ENCODE assay signal across 16 cellular contexts in genomic region chr18:47881042-47881441, GRCh38. TPM values are rescaled to one million over a fixed set of nuclear protein-coding genes. Genes with fewer than 3 reads are reported as not detected.
DNase-seq lines count a peak whose midpoint lies in the region; ATAC-seq and TF ChIP-seq lines count a peak whose summit lies in the region.
"Had no signal": no experiment of that assay in that cellular context is flagged by ENCODE, and none has a peak within 500 bp of the region (broad histone marks: within the 10 kb centered on the region; RNA-seq: fewer than 3 reads in every experiment).

No MANE protein-coding gene starts in this region.

- H3K36me3 ChIP-seq in PC-3 (ENCODE audit: low read depth, low read length): no peaks in the 10 kb centered on the region
- H3K36me3 ChIP-seq in tibial nerve: peaks cover 0 to 25% (median 0%) of the 10 kb centered on the region in 3 donors
- H3K36me3 ChIP-seq in mesenchymal stem cell (ENCODE audit: control insufficient read depth in 1 of 2, insufficient read depth in 2 of 2, low read depth in 1 of 2, low read length in 2 of 2): peaks cover 0 to 36% of the 10 kb centered on the region in 2 experiments

- H4K8ac ChIP-seq in mesenchymal stem cell (ENCODE audit: low read length): no peak overlapping the region

- H3K4me1 ChIP-seq in PC-3 (ENCODE audit: insufficient read depth, low read length) (peaks cover 37% of the 10 kb centered on the region), foreskin keratinocyte (peaks cover 7% of the 10 kb centered on the region), tibial nerve (peaks cover 0 to 10% (median 0%) of the 10 kb centered on the region in 4 donors), mesenchymal stem cell (ENCODE audit: control insufficient read depth, insufficient read depth, low read depth, low read length) (peaks cover 10% of the 10 kb centered on the region)
- H3K4me1 ChIP-seq: BLaER1 treated with 17β-estradiol and CSF1 and Interleukin-3, amounts not matched to agents 10 nM and 100 nM had no signal

- H2BK15ac ChIP-seq in mesenchymal stem cell (ENCODE audit: low read depth, poor library complexity, severe bottlenecking): no peak overlapping the region

- CTCF ChIA-PET in PC-3 (lab: Charles Lee): no interaction called here

- no peak overlapping the region for H2BK12ac ChIP-seq in mesenchymal stem cell (ENCODE audit: low read length in 2 of 2)

- POLR2A ChIA-PET in PC-3 (lab: Charles Lee; ENCODE audit: unreplicated experiment): no interaction called here

- in situ Hi-C loops in GM13977 (cut with MboI; ENCODE audit: low pct_unique_long_range_greater_than_20kb, low sequenced_read_pairs, unreplicated experiment): no loop called here

- H3K9me2 ChIP-seq in PC-3 (replicated peaks; ENCODE audit: low read length): no peaks in the 10 kb centered on the region

- TF ChIP-seq CTCF in PC-3 (conservative IDR thresholded peaks at IDR 0.05; ENCODE audit: low read depth, low read length) (no peak), foreskin keratinocyte (conservative IDR thresholded peaks at IDR 0.05) (no peak), tibial nerve (IDR thresholded peaks at IDR 0.05) (no peak), GM13977 (IDR thresholded peaks at IDR 0.05; ENCODE audit: extremely low read depth, insufficient read depth, missing control alignments) (no peak)

- no peak overlapping the region for H2BK5ac ChIP-seq in mesenchymal stem cell (ENCODE audit: low read depth, low read length, poor library complexity, severe bottlenecking)

- no peak overlapping the region for H2BK120ac ChIP-seq in mesenchymal stem cell (ENCODE audit: low read depth, low read length)

- no peak for ATAC-seq in activated T-cell treated with anti-CD3 and anti-CD28 coated beads, Interleukin-2, amount 50 U/mL, for 72 hours (replicated peaks in 1 of 2)
- ATAC-seq in PC-3 (no peak), foreskin keratinocyte (no peak)
- no peak for ATAC-seq in stimulated activated naive B cell treated with anti-CD40 and anti-IgM and Interleukin-4, amounts not matched to agents 10 μg/mL and 1 μg/mL and 100 μg/mL, for 72 hours (replicated peaks)

- no peak overlapping the region for H3K4me3 Mint-ChIP-seq in activated T-cell treated with anti-CD3 and anti-CD28 coated beads, Interleukin-2, amount 50 U/mL, for 72 hours
- no peak overlapping the region for H3K4me3 Mint-ChIP-seq in stimulated activated naive B cell treated with anti-CD40 and anti-IgM and Interleukin-4, amounts not matched to agents 10 μg/mL and 1 μg/mL and 100 μg/mL, for 72 hours

- peaks cover 9 to 37% of the 10 kb centered on the region in 2 donors for H3K36me3 Mint-ChIP-seq in activated T-cell treated with anti-CD3 and anti-CD28 coated beads, Interleukin-2, amount 50 U/mL, for 72 hours (ENCODE audit: insufficient read depth in 2 of 2)
- peaks cover 36 to 53% of the 10 kb centered on the region in 2 donors for H3K36me3 Mint-ChIP-seq in stimulated activated naive B cell treated with anti-CD40 and anti-IgM and Interleukin-4, amounts not matched to agents 10 μg/mL and 1 μg/mL and 100 μg/mL, for 72 hours

- H3K79me2 ChIP-seq in PC-3 (ENCODE audit: low read length): 0 out of 2 replicates have a peak, but pooled peaks cover 6% of the 10 kb centered on the region

- TF ChIP-seq EP300 in tibial nerve (IDR thresholded peaks at IDR 0.05): no peak

- H3K14ac ChIP-seq in mesenchymal stem cell (ENCODE audit: low read length in 2 of 2): no peak overlapping the region

- TF ChIP-seq POLR2A in tibial nerve (IDR thresholded peaks at IDR 0.05): no peak

- intact Hi-C loops in PC-3 (cut with micrococcal nuclease): loop anchor here (5.0 kb wide), 1 partner anchor 36 kb away; no protein-coding TSS in a partner anchor

- no peaks in the 10 kb centered on the region for H3K27me3 ChIP-seq in PC-3 (ENCODE audit: low read length)
- no peaks in the 10 kb centered on the region for H3K27me3 ChIP-seq in foreskin keratinocyte
- no peaks in the 10 kb centered on the region for H3K27me3 ChIP-seq in tibial nerve
- H3K27me3 ChIP-seq in mesenchymal stem cell (ENCODE audit: control insufficient read depth in 1 of 2, insufficient read depth in 1 of 2, low read length in 2 of 2): no peaks in the 10 kb centered on the region
- H3K27me3 ChIP-seq: BLaER1 treated with 17β-estradiol and CSF1 and Interleukin-3, amounts not matched to agents 10 nM and 100 nM had no signal

- no peak overlapping the region for H3K4me2 ChIP-seq in PC-3 (ENCODE audit: low read length)
- no peak overlapping the region for H3K4me2 ChIP-seq in mesenchymal stem cell (ENCODE audit: low read length, poor library complexity, severe bottlenecking)
- H3K4me2 ChIP-seq: BLaER1 treated with 17β-estradiol and CSF1 and Interleukin-3, amounts not matched to agents 10 nM and 100 nM had no signal

- no peaks in the 10 kb centered on the region for H3F3A ChIP-seq in PC-3 (ENCODE audit: low read length, unreplicated experiment)

- H2AK5ac ChIP-seq in mesenchymal stem cell (ENCODE audit: low read length, severe bottlenecking): no peak overlapping the region

- H3K9ac ChIP-seq in PC-3 (ENCODE audit: low read length) (peak overlapping the region; percentile 59), mesenchymal stem cell (ENCODE audit: low read length) (no peak overlapping the region)
- H3K9ac ChIP-seq: BLaER1 treated with 17β-estradiol and CSF1 and Interleukin-3, amounts not matched to agents 10 nM and 100 nM had no signal

- no peaks in the 10 kb centered on the region for H3K9me3 Mint-ChIP-seq in activated T-cell treated with anti-CD3 and anti-CD28 coated beads, Interleukin-2, amount 50 U/mL, for 72 hours
- no peaks in the 10 kb centered on the region for H3K9me3 Mint-ChIP-seq in stimulated activated naive B cell treated with anti-CD40 and anti-IgM and Interleukin-4, amounts not matched to agents 10 μg/mL and 1 μg/mL and 100 μg/mL, for 72 hours
- H3K9me3 Mint-ChIP-seq: CD8-positive, alpha-beta memory T cell had no signal

- WGBS in tibial nerve, 2 donors: 76 to 96% methylated on average over 3 of the region's 3 CpGs
- 100% methylated on average over 2 of the region's 3 CpGs for WGBS in mesenchymal stem cell

- no peak overlapping the region for H2AFZ ChIP-seq in PC-3 (ENCODE audit: low read length)
- no peak overlapping the region for H2AFZ ChIP-seq in mesenchymal stem cell (ENCODE audit: low read depth, low read length)

- no peaks in the 10 kb centered on the region for H4K20me1 ChIP-seq in PC-3 (ENCODE audit: low read length)

- no peaks in the 10 kb centered on the region for H3K9me3 ChIP-seq in PC-3 (ENCODE audit: low read length)
- H3K9me3 ChIP-seq in tibial nerve: no peaks in the 10 kb centered on the region
- no peaks in the 10 kb centered on the region for H3K9me3 ChIP-seq in mesenchymal stem cell (ENCODE audit: control insufficient read depth, low read length)

- H3K79me1 ChIP-seq in mesenchymal stem cell (replicated peaks; ENCODE audit: low read length, poor library complexity, severe bottlenecking): peaks cover 13% of the 10 kb centered on the region

- H3K27ac Mint-ChIP-seq in activated T-cell treated with anti-CD3 and anti-CD28 coated beads, Interleukin-2, amount 50 U/mL, for 72 hours: peak overlapping the region; percentile 24
- H3K27ac Mint-ChIP-seq in stimulated activated naive B cell treated with anti-CD40 and anti-IgM and Interleukin-4, amounts not matched to agents 10 μg/mL and 1 μg/mL and 100 μg/mL, for 72 hours: peak overlapping the region; percentile 44

- DNase-seq in activated T-cell treated with anti-CD3 and anti-CD28 coated beads, Interleukin-2, amount 50 U/mL, for 72 hours: no peak
- no peak for DNase-seq in activated T-cell treated with anti-CD3 and anti-CD28 coated beads, Interleukin-2, amount 50 U/mL, for 48 hours
- DNase-seq in PC-3 (no peak), foreskin keratinocyte (no peak), tibial nerve (ENCODE audit: low spot score in 2 of 2) (no peak), mesenchymal stem cell (no peak), GM13977 (ENCODE audit: low spot score) (no peak)
- DNase-seq in stimulated activated naive B cell treated with anti-CD40 and anti-IgM and Interleukin-4, amounts not matched to agents 10 μg/mL and 1 μg/mL and 100 μg/mL, for 72 hours: no peak
- DNase-seq: CD8-positive, alpha-beta memory T cell; GDM1; NCI-H1048; NCI-H1436 treated with DMSO at 0.1 percent for 48 hours; NCI-H2029 treated with DMSO at 0.1 percent for 48 hours; NCI-H2171 treated with DMSO at 0.1 percent for 48 hours; NCI-H446 treated with DMSO at 0.1 percent for 48 hours had no signal

- H3K27me3 Mint-ChIP-seq in activated T-cell treated with anti-CD3 and anti-CD28 coated beads, Interleukin-2, amount 50 U/mL, for 72 hours (ENCODE audit: low read depth): no peaks in the 10 kb centered on the region
- no peaks in the 10 kb centered on the region for H3K27me3 Mint-ChIP-seq in stimulated activated naive B cell treated with anti-CD40 and anti-IgM and Interleukin-4, amounts not matched to agents 10 μg/mL and 1 μg/mL and 100 μg/mL, for 72 hours
- H3K27me3 Mint-ChIP-seq: CD8-positive, alpha-beta memory T cell had no signal

- no peak overlapping the region for H3K18ac ChIP-seq in mesenchymal stem cell (ENCODE audit: low read depth in 1 of 2, low read length in 2 of 2)

- no peak overlapping the region for H3K4ac ChIP-seq in mesenchymal stem cell (ENCODE audit: low read depth in 1 of 2, low read length in 2 of 2)

- H3K27ac ChIP-seq in PC-3 (ENCODE audit: low read length): peak overlapping the region; percentile 89
- H3K27ac ChIP-seq in foreskin keratinocyte: peak overlapping the region; percentile 25
- H3K27ac ChIP-seq in tibial nerve: no peak overlapping the region
- H3K27ac ChIP-seq in mesenchymal stem cell (ENCODE audit: low read length, poor library complexity, severe bottlenecking): no peak overlapping the region
- H3K27ac ChIP-seq: BLaER1 treated with 17β-estradiol and CSF1 and Interleukin-3, amounts not matched to agents 10 nM and 100 nM had no signal

- no peak overlapping the region for H3K4me3 ChIP-seq in PC-3 (ENCODE audit: low read length)
- H3K4me3 ChIP-seq in tibial nerve: no peak overlapping the region
- no peak overlapping the region for H3K4me3 ChIP-seq in mesenchymal stem cell (ENCODE audit: insufficient read depth in 1 of 2, low read depth in 1 of 2, low read length in 2 of 2)
- H3K4me3 ChIP-seq: BLaER1 treated with 17β-estradiol and CSF1 and Interleukin-3, amounts not matched to agents 10 nM and 100 nM had no signal

- no peak overlapping the region for H4K91ac ChIP-seq in mesenchymal stem cell (ENCODE audit: low read length)

- H3K23ac ChIP-seq in mesenchymal stem cell (ENCODE audit: low read length in 2 of 2): no peak overlapping the region

- BruUV-seq in PC-3 (replicated peaks; lab: Mats Ljungman, UMichigan): TSS peak; percentile 55

- H3K4me1 Mint-ChIP-seq in activated T-cell treated with anti-CD3 and anti-CD28 coated beads, Interleukin-2, amount 50 U/mL, for 72 hours (ENCODE audit: low read depth): peaks cover 41% of the 10 kb centered on the region
- peaks cover 9 to 14% of the 10 kb centered on the region in 2 donors for H3K4me1 Mint-ChIP-seq in stimulated activated naive B cell treated with anti-CD40 and anti-IgM and Interleukin-4, amounts not matched to agents 10 μg/mL and 1 μg/mL and 100 μg/mL, for 72 hours

RNA-seq across cellular contexts. Expression of gene SMAD2, which starts 49.4 kb away (rescaled TPM):
- total RNA-seq in activated T-cell treated with anti-CD3 and anti-CD28 coated beads, Interleukin-2, amount 50 U/mL, for 72 hours: 100 to 1,000 TPM; 249 to 310 TPM
- total RNA-seq in PC-3 (2014; rRNA removed): 25.5 and 30.3 TPM in 2 replicates
- 110 and 118 TPM in 2 replicates for total RNA-seq in foreskin keratinocyte
- polyA plus RNA-seq in foreskin keratinocyte: 32.3 and 33.6 TPM in 2 replicates
- 10 to 100 TPM; 34.8 to 54.5 (median 45.5) TPM for total RNA-seq in tibial nerve
- polyA plus RNA-seq in mesenchymal stem cell (2013, experiment 1 of 2): 62.4 TPM
- 63.0 TPM for polyA plus RNA-seq in mesenchymal stem cell (2013, experiment 2 of 2)

Comparison
In these comparisons a context has a peak if more than half of its experiments do, and no peak if none do; other contexts are left out.
1. H3K27ac ChIP-seq: peak in PC-3 (single experiment) and foreskin keratinocyte (single experiment); none in tibial nerve (0 of 4) and mesenchymal stem cell (single experiment).